12 cellular contexts compared by ENCODE assay signal in genomic region chr6:112839525-112839961, GRCh38.
DNase-seq lines count a peak whose midpoint lies in the region; ATAC-seq and TF ChIP-seq lines count a peak whose summit lies in the region.
"Had no signal": no experiment of that assay in that cellular context is flagged by ENCODE, and none has a peak within 500 bp of the region (broad histone marks: within the 10 kb centered on the region; RNA-seq: fewer than 3 reads in every experiment).

No MANE protein-coding gene starts in this region.

- H3K4me3 ChIP-seq in fibroblast of villous mesenchyme (ENCODE audit: low read depth, low read length) (no peak overlapping the region), tibial nerve (no peak overlapping the region)

- H3K4me1 Mint-ChIP-seq in osteocyte (ENCODE audit: unreplicated experiment): peaks cover 34% of the 10 kb centered on the region
- H3K4me1 Mint-ChIP-seq: WTC11 had no signal

- H3K4me3 Mint-ChIP-seq in osteocyte (ENCODE audit: unreplicated experiment): no peak overlapping the region
- H3K4me3 Mint-ChIP-seq: effector memory CD8-positive, alpha-beta T cell; WTC11 had no signal

- TF ChIP-seq CTCF in fibroblast of villous mesenchyme (IDR thresholded peaks at IDR 0.05; ENCODE audit: insufficient read depth, low read depth, low read length): no peak
- TF ChIP-seq CTCF in osteocyte (IDR thresholded peaks at IDR 0.05): no peak
- TF ChIP-seq CTCF in tibial nerve (IDR thresholded peaks at IDR 0.05): no peak

- H3K9me3 Mint-ChIP-seq in osteocyte (ENCODE audit: unreplicated experiment): peaks cover 3% of the 10 kb centered on the region

- no peak for TF ChIP-seq POLR2A in tibial nerve (IDR thresholded peaks at IDR 0.05)

- no peak for TF ChIP-seq EP300 in tibial nerve (IDR thresholded peaks at IDR 0.05)

- H3K27me3 ChIP-seq in tibial nerve: no peaks in the 10 kb centered on the region

- no peaks in the 10 kb centered on the region for H3K9me3 ChIP-seq in tibial nerve

- peak; percentile 57 for DNase-seq in ELR (ENCODE audit: low read depth)
- peak; percentile 36 for DNase-seq in T1000 (lab: John Stamatoyannopoulos, UW)
- peak; percentile 90 for DNase-seq in fibroblast of villous mesenchyme (ENCODE audit: low read depth)
- DNase-seq in osteocyte (ENCODE audit: extremely low spot score, unreplicated experiment): no peak
- no peak for DNase-seq in tibial nerve (ENCODE audit: low spot score in 2 of 2)
- DNase-seq: effector memory CD8-positive, alpha-beta T cell; NCI-H510A; SHP77; substantia nigra had no signal

- H3K36me3 Mint-ChIP-seq in osteocyte (ENCODE audit: unreplicated experiment): peaks cover 3% of the 10 kb centered on the region
- H3K36me3 Mint-ChIP-seq: WTC11 had no signal

- ATAC-seq in GM19455 (IDR thresholded peaks at IDR 0.05; ENCODE audit: unreplicated experiment): no peak
- ATAC-seq in esophagus mucosa: no peak
- ATAC-seq: effector memory CD8-positive, alpha-beta T cell; WTC11 had no signal

- H3K27ac ChIP-seq in tibial nerve: no peak overlapping the region

- no peaks in the 10 kb centered on the region for H3K36me3 ChIP-seq in tibial nerve

- no peaks in the 10 kb centered on the region for H3K4me1 ChIP-seq in tibial nerve

- H3K27me3 Mint-ChIP-seq in osteocyte (ENCODE audit: unreplicated experiment): no peaks in the 10 kb centered on the region
- H3K27me3 Mint-ChIP-seq: effector memory CD8-positive, alpha-beta T cell had no signal

- H3K27ac Mint-ChIP-seq in osteocyte (ENCODE audit: unreplicated experiment): peak overlapping the region; percentile 66
- H3K27ac Mint-ChIP-seq: effector memory CD8-positive, alpha-beta T cell; WTC11 had no signal

Comparison
In these comparisons a context has a peak if more than half of its experiments do, and no peak if none do; other contexts are left out.
1. DNase-seq: peak in ELR (single experiment), T1000 (single experiment) and fibroblast of villous mesenchyme (single experiment); none in osteocyte (single experiment) and tibial nerve (0 of 2).